1 cellular context compared by ENCODE assay signal in the genomic region with DNA sequence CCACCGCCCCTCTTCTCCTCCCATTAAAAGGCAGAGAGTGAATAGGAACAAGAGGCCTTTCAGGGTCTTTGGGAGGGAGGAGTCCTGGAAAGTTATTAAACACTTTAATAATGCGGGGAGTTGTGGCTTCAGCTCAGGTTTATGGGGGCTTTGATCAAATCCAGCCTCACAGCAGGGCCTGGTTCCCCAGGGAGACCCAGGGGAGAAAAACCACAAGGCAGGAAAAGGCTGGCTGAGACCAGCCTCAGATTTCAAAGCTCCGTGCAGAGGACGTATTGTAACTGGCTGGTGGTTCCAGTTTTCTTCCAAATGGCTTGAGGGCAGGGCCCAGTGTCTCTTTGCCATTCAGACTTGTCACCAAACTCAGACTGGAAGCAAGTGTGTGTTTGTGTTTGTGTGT.
TF ChIP-seq lines count a peak whose summit lies in the region.

No MANE protein-coding gene starts in this region.

TF ChIP-seq in HEK293, 187 proteins besides CTCF, POLR2A, EP300 and RAD21 (continued from another document and continues in another):
- TF ChIP-seq, protein P1, sequence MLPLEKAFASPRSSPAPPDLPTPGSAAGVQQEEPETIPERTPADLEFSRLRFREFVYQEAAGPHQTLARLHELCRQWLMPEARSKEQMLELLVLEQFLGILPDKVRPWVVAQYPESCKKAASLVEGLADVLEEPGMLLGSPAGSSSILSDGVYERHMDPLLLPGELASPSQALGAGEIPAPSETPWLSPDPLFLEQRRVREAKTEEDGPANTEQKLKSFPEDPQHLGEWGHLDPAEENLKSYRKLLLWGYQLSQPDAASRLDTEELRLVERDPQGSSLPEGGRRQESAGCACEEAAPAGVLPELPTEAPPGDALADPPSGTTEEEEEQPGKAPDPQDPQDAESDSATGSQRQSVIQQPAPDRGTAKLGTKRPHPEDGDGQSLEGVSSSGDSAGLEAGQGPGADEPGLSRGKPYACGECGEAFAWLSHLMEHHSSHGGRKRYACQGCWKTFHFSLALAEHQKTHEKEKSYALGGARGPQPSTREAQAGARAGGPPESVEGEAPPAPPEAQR (tag by site-specific recombination; IDR thresholded peaks at IDR 0.05) = no peak
- TF ChIP-seq ZNF548 (tag by site-specific recombination; IDR thresholded peaks at IDR 0.05) (no peak), ZNF555 (tag by site-specific recombination; conservative IDR thresholded peaks at IDR 0.05) (no peak), HOXA7 (CRISPR knock-in tag; IDR thresholded peaks at IDR 0.05; ENCODE audit: borderline replicate concordance) (no peak), ZNF768 (tag by site-specific recombination; IDR thresholded peaks at IDR 0.05) (no peak), ZNF223 (tag by site-specific recombination; IDR thresholded peaks at IDR 0.05) (no peak), FEZF1 (tag by site-specific recombination; IDR thresholded peaks at IDR 0.05) (peak; percentile 100), ZNF366 (tag by site-specific recombination; conservative IDR thresholded peaks at IDR 0.05) (no peak), ZNF707 (tag by site-specific recombination; IDR thresholded peaks at IDR 0.05) (no peak), ZNF274 (IDR thresholded peaks at IDR 0.05; ENCODE audit: low read length) (no peak), ZNF274 (tag by site-specific recombination; IDR thresholded peaks at IDR 0.05; ENCODE audit: borderline replicate concordance) (no peak), ZNF2 (tag by site-specific recombination; IDR thresholded peaks at IDR 0.05) (no peak), ZBTB1 (tag by site-specific recombination; IDR thresholded peaks at IDR 0.05) (no peak), ZNF354C (tag by site-specific recombination; IDR thresholded peaks at IDR 0.05; ENCODE audit: borderline replicate concordance, low read depth) (no peak), TCF7L2 (IDR thresholded peaks at IDR 0.05; ENCODE audit: borderline replicate concordance, low read depth, low read length) (peak; percentile 82; the same call in 1 of the 2 replicates), ZNF785 (tag by site-specific recombination; IDR thresholded peaks at IDR 0.05) (no peak), ZIC2 (tag by site-specific recombination; IDR thresholded peaks at IDR 0.05) (peak; percentile 87), ZNF501 (tag by site-specific recombination; IDR thresholded peaks at IDR 0.05) (no peak), ZNF423 (tag by site-specific recombination; IDR thresholded peaks at IDR 0.05) (peak; percentile 87), ZNF433 (tag by site-specific recombination; IDR thresholded peaks at IDR 0.05; ENCODE audit: low read depth) (no peak), ZNF341 (tag by site-specific recombination; IDR thresholded peaks at IDR 0.05; ENCODE audit: low read depth) (no peak), ZNF426 (tag by site-specific recombination; IDR thresholded peaks at IDR 0.05) (no peak), ZNF266 (tag by site-specific recombination; IDR thresholded peaks at IDR 0.05; ENCODE audit: low read depth) (no peak), ZNF664 (tag by site-specific recombination; IDR thresholded peaks at IDR 0.05) (no peak), SP3 (tag by site-specific recombination; IDR thresholded peaks at IDR 0.05) (no peak), MZF1 (tag by site-specific recombination; IDR thresholded peaks at IDR 0.05; ENCODE audit: borderline replicate concordance) (0 out of 2 replicates have a peak, but pooled peaks have one; percentile 41), ZNF214 (tag by site-specific recombination; IDR thresholded peaks at IDR 0.05; ENCODE audit: borderline replicate concordance) (no peak), ZNF311 (tag by site-specific recombination; IDR thresholded peaks at IDR 0.05; ENCODE audit: borderline replicate concordance) (no peak), ZNF560 (tag by site-specific recombination; IDR thresholded peaks at IDR 0.05; ENCODE audit: borderline replicate concordance) (no peak), ZNF529 (tag by site-specific recombination; IDR thresholded peaks at IDR 0.05; ENCODE audit: insufficient replicate concordance) (no peak), ZBTB20 (tag by site-specific recombination; IDR thresholded peaks at IDR 0.05) (no peak), ZNF16 (tag by site-specific recombination; IDR thresholded peaks at IDR 0.05; ENCODE audit: low read depth) (no peak), ZNF544 (tag by site-specific recombination; IDR thresholded peaks at IDR 0.05) (no peak), ZNF473 (tag by site-specific recombination; IDR thresholded peaks at IDR 0.05) (no peak), SCRT1 (tag by site-specific recombination; IDR thresholded peaks at IDR 0.05; ENCODE audit: borderline replicate concordance) (no peak), ZNF610 (tag by site-specific recombination; IDR thresholded peaks at IDR 0.05; ENCODE audit: borderline replicate concordance) (0 out of 2 replicates have a peak, but pooled peaks have one; percentile 21), IKZF3 (tag by site-specific recombination; IDR thresholded peaks at IDR 0.05) (0 out of 2 replicates have a peak, but pooled peaks have one; percentile 7), ZBTB7A (tag by site-specific recombination; IDR thresholded peaks at IDR 0.05; ENCODE audit: low read depth) (no peak), ZNF670 (tag by site-specific recombination; IDR thresholded peaks at IDR 0.05; ENCODE audit: low read depth) (no peak), ZNF302 (tag by site-specific recombination; IDR thresholded peaks at IDR 0.05; ENCODE audit: low read depth) (no peak), ZNF133 (tag by site-specific recombination; IDR thresholded peaks at IDR 0.05) (no peak)
- TF ChIP-seq, protein P2, sequence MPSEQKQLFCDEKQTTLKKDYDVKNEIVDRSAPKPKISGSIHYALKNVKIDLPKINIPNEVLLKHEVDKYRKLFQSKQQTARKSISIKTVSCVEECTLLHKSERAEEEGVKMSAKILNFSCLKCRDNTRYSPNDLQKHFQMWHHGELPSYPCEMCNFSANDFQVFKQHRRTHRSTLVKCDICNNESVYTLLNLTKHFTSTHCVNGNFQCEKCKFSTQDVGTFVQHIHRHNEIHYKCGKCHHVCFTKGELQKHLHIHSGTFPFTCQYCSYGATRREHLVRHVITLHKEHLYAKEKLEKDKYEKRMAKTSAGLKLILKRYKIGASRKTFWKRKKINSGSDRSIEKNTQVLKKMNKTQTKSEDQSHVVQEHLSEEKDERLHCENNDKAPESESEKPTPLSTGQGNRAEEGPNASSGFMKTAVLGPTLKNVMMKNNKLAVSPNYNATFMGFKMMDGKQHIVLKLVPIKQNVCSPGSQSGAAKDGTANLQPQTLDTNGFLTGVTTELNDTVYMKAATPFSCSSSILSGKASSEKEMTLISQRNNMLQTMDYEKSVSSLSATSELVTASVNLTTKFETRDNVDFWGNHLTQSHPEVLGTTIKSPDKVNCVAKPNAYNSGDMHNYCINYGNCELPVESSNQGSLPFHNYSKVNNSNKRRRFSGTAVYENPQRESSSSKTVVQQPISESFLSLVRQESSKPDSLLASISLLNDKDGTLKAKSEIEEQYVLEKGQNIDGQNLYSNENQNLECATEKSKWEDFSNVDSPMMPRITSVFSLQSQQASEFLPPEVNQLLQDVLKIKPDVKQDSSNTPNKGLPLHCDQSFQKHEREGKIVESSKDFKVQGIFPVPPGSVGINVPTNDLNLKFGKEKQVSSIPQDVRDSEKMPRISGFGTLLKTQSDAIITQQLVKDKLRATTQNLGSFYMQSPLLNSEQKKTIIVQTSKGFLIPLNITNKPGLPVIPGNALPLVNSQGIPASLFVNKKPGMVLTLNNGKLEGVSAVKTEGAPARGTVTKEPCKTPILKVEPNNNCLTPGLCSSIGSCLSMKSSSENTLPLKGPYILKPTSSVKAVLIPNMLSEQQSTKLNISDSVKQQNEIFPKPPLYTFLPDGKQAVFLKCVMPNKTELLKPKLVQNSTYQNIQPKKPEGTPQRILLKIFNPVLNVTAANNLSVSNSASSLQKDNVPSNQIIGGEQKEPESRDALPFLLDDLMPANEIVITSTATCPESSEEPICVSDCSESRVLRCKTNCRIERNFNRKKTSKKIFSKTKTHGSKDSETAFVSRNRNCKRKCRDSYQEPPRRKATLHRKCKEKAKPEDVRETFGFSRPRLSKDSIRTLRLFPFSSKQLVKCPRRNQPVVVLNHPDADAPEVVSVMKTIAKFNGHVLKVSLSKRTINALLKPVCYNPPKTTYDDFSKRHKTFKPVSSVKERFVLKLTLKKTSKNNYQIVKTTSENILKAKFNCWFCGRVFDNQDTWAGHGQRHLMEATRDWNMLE (tag by site-specific recombination; conservative IDR thresholded peaks at IDR 0.05; ENCODE audit: low read depth) = no peak
- TF ChIP-seq, protein P3, sequence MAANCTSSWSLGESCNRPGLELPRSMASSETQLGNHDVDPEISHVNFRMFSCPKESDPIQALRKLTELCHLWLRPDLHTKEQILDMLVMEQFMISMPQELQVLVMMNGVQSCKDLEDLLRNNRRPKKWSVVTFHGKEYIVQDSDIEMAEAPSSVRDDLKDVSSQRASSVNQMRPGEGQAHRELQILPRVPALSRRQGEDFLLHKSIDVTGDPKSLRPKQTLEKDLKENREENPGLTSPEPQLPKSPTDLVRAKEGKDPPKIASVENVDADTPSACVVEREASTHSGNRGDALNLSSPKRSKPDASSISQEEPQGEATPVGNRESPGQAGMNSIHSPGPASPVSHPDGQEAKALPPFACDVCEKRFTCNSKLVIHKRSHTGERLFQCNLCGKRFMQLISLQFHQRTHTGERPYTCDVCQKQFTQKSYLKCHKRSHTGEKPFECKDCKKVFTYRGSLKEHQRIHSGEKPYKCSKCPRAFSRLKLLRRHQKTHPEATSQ (tag by site-specific recombination; IDR thresholded peaks at IDR 0.05) = no peak
- TF ChIP-seq, protein P4, sequence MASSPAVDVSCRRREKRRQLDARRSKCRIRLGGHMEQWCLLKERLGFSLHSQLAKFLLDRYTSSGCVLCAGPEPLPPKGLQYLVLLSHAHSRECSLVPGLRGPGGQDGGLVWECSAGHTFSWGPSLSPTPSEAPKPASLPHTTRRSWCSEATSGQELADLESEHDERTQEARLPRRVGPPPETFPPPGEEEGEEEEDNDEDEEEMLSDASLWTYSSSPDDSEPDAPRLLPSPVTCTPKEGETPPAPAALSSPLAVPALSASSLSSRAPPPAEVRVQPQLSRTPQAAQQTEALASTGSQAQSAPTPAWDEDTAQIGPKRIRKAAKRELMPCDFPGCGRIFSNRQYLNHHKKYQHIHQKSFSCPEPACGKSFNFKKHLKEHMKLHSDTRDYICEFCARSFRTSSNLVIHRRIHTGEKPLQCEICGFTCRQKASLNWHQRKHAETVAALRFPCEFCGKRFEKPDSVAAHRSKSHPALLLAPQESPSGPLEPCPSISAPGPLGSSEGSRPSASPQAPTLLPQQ (tag by site-specific recombination; IDR thresholded peaks at IDR 0.05) = no peak
- TF ChIP-seq, protein P5, sequence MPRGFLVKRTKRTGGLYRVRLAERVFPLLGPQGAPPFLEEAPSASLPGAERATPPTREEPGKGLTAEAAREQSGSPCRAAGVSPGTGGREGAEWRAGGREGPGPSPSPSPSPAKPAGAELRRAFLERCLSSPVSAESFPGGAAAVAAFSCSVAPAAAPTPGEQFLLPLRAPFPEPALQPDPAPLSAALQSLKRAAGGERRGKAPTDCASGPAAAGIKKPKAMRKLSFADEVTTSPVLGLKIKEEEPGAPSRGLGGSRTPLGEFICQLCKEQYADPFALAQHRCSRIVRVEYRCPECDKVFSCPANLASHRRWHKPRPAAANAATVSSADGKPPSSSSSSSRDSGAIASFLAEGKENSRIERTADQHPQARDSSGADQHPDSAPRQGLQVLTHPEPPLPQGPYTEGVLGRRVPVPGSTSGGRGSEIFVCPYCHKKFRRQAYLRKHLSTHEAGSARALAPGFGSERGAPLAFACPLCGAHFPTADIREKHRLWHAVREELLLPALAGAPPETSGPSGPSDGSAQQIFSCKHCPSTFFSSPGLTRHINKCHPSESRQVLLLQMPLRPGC (tag by site-specific recombination; IDR thresholded peaks at IDR 0.05) = no peak
- TF ChIP-seq, protein P6, sequence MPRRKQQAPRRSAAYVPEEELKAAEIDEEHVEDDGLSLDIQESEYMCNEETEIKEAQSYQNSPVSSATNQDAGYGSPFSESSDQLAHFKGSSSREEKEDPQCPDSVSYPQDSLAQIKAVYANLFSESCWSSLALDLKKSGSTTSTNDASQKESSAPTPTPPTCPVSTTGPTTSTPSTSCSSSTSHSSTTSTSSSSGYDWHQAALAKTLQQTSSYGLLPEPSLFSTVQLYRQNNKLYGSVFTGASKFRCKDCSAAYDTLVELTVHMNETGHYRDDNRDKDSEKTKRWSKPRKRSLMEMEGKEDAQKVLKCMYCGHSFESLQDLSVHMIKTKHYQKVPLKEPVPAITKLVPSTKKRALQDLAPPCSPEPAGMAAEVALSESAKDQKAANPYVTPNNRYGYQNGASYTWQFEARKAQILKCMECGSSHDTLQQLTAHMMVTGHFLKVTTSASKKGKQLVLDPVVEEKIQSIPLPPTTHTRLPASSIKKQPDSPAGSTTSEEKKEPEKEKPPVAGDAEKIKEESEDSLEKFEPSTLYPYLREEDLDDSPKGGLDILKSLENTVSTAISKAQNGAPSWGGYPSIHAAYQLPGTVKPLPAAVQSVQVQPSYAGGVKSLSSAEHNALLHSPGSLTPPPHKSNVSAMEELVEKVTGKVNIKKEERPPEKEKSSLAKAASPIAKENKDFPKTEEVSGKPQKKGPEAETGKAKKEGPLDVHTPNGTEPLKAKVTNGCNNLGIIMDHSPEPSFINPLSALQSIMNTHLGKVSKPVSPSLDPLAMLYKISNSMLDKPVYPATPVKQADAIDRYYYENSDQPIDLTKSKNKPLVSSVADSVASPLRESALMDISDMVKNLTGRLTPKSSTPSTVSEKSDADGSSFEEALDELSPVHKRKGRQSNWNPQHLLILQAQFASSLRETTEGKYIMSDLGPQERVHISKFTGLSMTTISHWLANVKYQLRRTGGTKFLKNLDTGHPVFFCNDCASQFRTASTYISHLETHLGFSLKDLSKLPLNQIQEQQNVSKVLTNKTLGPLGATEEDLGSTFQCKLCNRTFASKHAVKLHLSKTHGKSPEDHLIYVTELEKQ (tag by site-specific recombination; IDR thresholded peaks at IDR 0.05; ENCODE audit: borderline replicate concordance) = no peak
- TF ChIP-seq, protein P7, sequence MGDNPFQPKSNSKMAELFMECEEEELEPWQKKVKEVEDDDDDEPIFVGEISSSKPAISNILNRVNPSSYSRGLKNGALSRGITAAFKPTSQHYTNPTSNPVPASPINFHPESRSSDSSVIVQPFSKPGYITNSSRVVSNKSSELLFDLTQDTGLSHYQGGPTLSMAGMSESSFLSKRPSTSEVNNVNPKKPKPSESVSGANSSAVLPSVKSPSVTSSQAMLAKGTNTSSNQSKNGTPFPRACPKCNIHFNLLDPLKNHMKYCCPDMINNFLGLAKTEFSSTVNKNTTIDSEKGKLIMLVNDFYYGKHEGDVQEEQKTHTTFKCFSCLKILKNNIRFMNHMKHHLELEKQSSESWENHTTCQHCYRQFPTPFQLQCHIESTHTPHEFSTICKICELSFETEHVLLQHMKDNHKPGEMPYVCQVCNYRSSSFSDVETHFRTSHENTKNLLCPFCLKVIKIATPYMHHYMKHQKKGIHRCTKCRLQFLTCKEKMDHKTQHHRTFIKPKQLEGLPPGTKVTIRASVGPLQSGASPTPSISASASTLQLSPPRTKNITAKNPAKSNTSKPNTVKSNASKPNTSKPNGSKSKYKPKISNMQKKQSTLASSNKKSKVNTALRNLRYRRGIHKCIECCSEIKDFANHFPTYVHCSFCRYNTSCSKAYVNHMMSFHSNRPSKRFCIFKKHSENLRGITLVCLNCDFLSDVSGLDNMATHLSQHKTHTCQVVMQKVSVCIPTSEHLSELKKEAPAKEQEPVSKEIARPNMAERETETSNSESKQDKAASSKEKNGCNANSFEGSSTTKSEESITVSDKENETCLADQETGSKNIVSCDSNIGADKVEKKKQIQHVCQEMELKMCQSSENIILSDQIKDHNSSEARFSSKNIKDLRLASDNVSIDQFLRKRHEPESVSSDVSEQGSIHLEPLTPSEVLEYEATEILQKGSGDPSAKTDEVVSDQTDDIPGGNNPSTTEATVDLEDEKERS (tag by site-specific recombination; IDR thresholded peaks at IDR 0.05) = no peak
